8 cellular contexts compared by ENCODE assay signal in genomic region chr16:87407511-87408112, GRCh38. TPM values are rescaled to one million over a fixed set of nuclear protein-coding genes. Genes with fewer than 3 reads are reported as not detected.
DNase-seq lines count a peak whose midpoint lies in the region; ATAC-seq and TF ChIP-seq lines count a peak whose summit lies in the region.

No MANE protein-coding gene starts in this region.

- intact Hi-C loops in psoas muscle (cut with DNase I): no loop called here

- H3K9me3 ChIP-seq in OCI-LY1 (ENCODE audit: low read length) (no peaks in the 10 kb centered on the region), psoas muscle (no peaks in the 10 kb centered on the region)

- no peaks in the 10 kb centered on the region for H3K9me2 ChIP-seq in OCI-LY1 (ENCODE audit: low read depth, low read length)

- H3K4me3 ChIP-seq in GM12864 (ENCODE audit: low read depth, low read length) (no peak overlapping the region), OCI-LY1 (ENCODE audit: low read depth, low read length, poor library complexity, severe bottlenecking) (no peak overlapping the region), epithelial cell of proximal tubule (ENCODE audit: low read depth, low read length) (peak overlapping the region; percentile 23), psoas muscle (no peak overlapping the region)

- peaks cover 2% of the 10 kb centered on the region for H3K4me1 Mint-ChIP-seq in activated CD4-positive, alpha-beta T cell treated with anti-CD3 and anti-CD28 coated beads, Interleukin-2, amount 10 ng/mL, durations not matched to agents 7 days and 5 days
- peaks cover 4% of the 10 kb centered on the region for H3K4me1 Mint-ChIP-seq in osteocyte (ENCODE audit: unreplicated experiment)

- peak overlapping the region; percentile 28 for H3K27ac ChIP-seq in OCI-LY1 (ENCODE audit: low read depth, low read length, poor library complexity, severe bottlenecking)
- H3K27ac ChIP-seq in psoas muscle: no peak overlapping the region

- DNase-seq in GM12864 (ENCODE audit: low read depth) (peak; percentile 74), epithelial cell of proximal tubule (ENCODE audit: low read depth) (peak; percentile 78), psoas muscle (peak in 1 of 2 donors; percentile 54), osteocyte (ENCODE audit: extremely low spot score, unreplicated experiment) (no peak), NK-92 (lab: John Stamatoyannopoulos, UW; ENCODE audit: unreplicated experiment) (no peak)
- DNase-seq in activated CD4-positive, alpha-beta T cell treated with anti-CD3 and anti-CD28 coated beads, Interleukin-2, amount 10 ng/mL, durations not matched to agents 7 days and 5 days: no peak

- no peak overlapping the region for H2AFZ ChIP-seq in OCI-LY1 (ENCODE audit: low read length)

- ATAC-seq in psoas muscle (peak in 3 of 4 donors; percentile 6 to 46 (median 17)), GM19397 (IDR thresholded peaks at IDR 0.05; ENCODE audit: unreplicated experiment) (no peak)

- H3K36me3 ChIP-seq in OCI-LY1 (ENCODE audit: insufficient read depth, low read length): peaks cover 76% of the 10 kb centered on the region
- H3K36me3 ChIP-seq in psoas muscle (ENCODE audit: insufficient read depth in 1 of 2, low read depth in 1 of 2): peaks cover 9 to 99% of the 10 kb centered on the region in 2 donors

- POLR2A ChIA-PET in activated CD4-positive, alpha-beta T cell treated with anti-CD3 and anti-CD28 coated beads, Interleukin-2, amount 10 ng/mL, durations not matched to agents 7 days and 5 days (lab: Charles Lee): no interaction called here

- H3K4me2 ChIP-seq in OCI-LY1 (ENCODE audit: low read length): peak overlapping the region; percentile 32; the same call in 1 of the 2 replicates

- no peak overlapping the region for H3K27ac Mint-ChIP-seq in activated CD4-positive, alpha-beta T cell treated with anti-CD3 and anti-CD28 coated beads, Interleukin-2, amount 10 ng/mL, durations not matched to agents 7 days and 5 days
- H3K27ac Mint-ChIP-seq in osteocyte (ENCODE audit: unreplicated experiment): no peak overlapping the region

- peaks cover 17% of the 10 kb centered on the region for H3K36me3 Mint-ChIP-seq in activated CD4-positive, alpha-beta T cell treated with anti-CD3 and anti-CD28 coated beads, Interleukin-2, amount 10 ng/mL, durations not matched to agents 7 days and 5 days (ENCODE audit: low read depth)
- H3K36me3 Mint-ChIP-seq in osteocyte (ENCODE audit: unreplicated experiment): peaks cover 55% of the 10 kb centered on the region

- CTCF ChIA-PET in activated CD4-positive, alpha-beta T cell treated with anti-CD3 and anti-CD28 coated beads, Interleukin-2, amount 10 ng/mL, durations not matched to agents 7 days and 5 days (lab: Charles Lee): interaction anchor here (1.3 kb wide), 1 partner anchor 9 kb away, joined by 3 read pairs; no protein-coding TSS in a partner anchor

- 80 to 87% (median 84%) methylated on average over 26 of the region's 26 CpGs for WGBS in psoas muscle, 3 donors

- H3F3A ChIP-seq in OCI-LY1 (ENCODE audit: insufficient read depth, low read length): peaks cover 6% of the 10 kb centered on the region; the same call in 1 of the 2 replicates

- H3K9ac ChIP-seq in OCI-LY1 (ENCODE audit: low read length): no peak overlapping the region

- no peak overlapping the region for H3K4me3 Mint-ChIP-seq in activated CD4-positive, alpha-beta T cell treated with anti-CD3 and anti-CD28 coated beads, Interleukin-2, amount 10 ng/mL, durations not matched to agents 7 days and 5 days
- H3K4me3 Mint-ChIP-seq in osteocyte (ENCODE audit: unreplicated experiment): no peak overlapping the region

- no peaks in the 10 kb centered on the region for H3K79me2 ChIP-seq in OCI-LY1 (ENCODE audit: insufficient read depth, low read length)

- H3K4me1 ChIP-seq in OCI-LY1 (ENCODE audit: insufficient read depth, low read length, severe bottlenecking): peaks cover 15% of the 10 kb centered on the region
- no peaks in the 10 kb centered on the region for H3K4me1 ChIP-seq in psoas muscle

- no peaks in the 10 kb centered on the region for H3K9me3 Mint-ChIP-seq in activated CD4-positive, alpha-beta T cell treated with anti-CD3 and anti-CD28 coated beads, Interleukin-2, amount 10 ng/mL, durations not matched to agents 7 days and 5 days
- no peaks in the 10 kb centered on the region for H3K9me3 Mint-ChIP-seq in osteocyte (ENCODE audit: unreplicated experiment)

- H4K20me1 ChIP-seq in OCI-LY1 (ENCODE audit: insufficient read depth, low read length): no peaks in the 10 kb centered on the region

- TF ChIP-seq CTCF in GM12864 (IDR thresholded peaks at IDR 0.05; ENCODE audit: low read depth, low read length, missing control alignments) (no peak), OCI-LY1 (IDR thresholded peaks at IDR 0.05; ENCODE audit: low read length) (no peak), epithelial cell of proximal tubule (conservative IDR thresholded peaks at IDR 0.05; ENCODE audit: low read depth, low read length) (no peak), psoas muscle (IDR thresholded peaks at IDR 0.05) (no peak), osteocyte (IDR thresholded peaks at IDR 0.05) (no peak)

- H3K27me3 Mint-ChIP-seq in activated CD4-positive, alpha-beta T cell treated with anti-CD3 and anti-CD28 coated beads, Interleukin-2, amount 10 ng/mL, durations not matched to agents 7 days and 5 days: no peaks in the 10 kb centered on the region
- H3K27me3 Mint-ChIP-seq in osteocyte (ENCODE audit: unreplicated experiment): no peaks in the 10 kb centered on the region

- H3K27me3 ChIP-seq in OCI-LY1 (ENCODE audit: insufficient read depth, low read length) (no peaks in the 10 kb centered on the region), psoas muscle (ENCODE audit: insufficient read depth in 3 of 3, low read length in 2 of 3) (no peaks in the 10 kb centered on the region)

RNA-seq across cellular contexts. Expression of gene MAP1LC3B, which starts 15.5 kb away (rescaled TPM):
- total RNA-seq in epithelial cell of proximal tubule (39.3 and 39.5 TPM in 2 replicates), psoas muscle (100 to 1,000 TPM; 117 to 189 (median 142) TPM), osteocyte (141 and 145 TPM in 2 replicates)
- 100 to 1,000 TPM; 114 to 189 (median 158) TPM for polyA plus RNA-seq in psoas muscle
- 10 to 100 TPM; 50.5 to 55.4 TPM for total RNA-seq in activated CD4-positive, alpha-beta T cell treated with anti-CD3 and anti-CD28 coated beads, Interleukin-2, amount 10 ng/mL, durations not matched to agents 7 days and 5 days

RNA-seq across cellular contexts. Expression of gene FBXO31, which starts 24.0 kb away (rescaled TPM):
- 14.8 and 18.0 TPM in 2 replicates for total RNA-seq in epithelial cell of proximal tubule
- total RNA-seq in psoas muscle: 100 to 1,000 TPM in 1 of 4 donors, 10 to 100 TPM in 3; 88.1 to 103 (median 98.5) TPM
- polyA plus RNA-seq in psoas muscle: 10 to 100 TPM; 26.3 to 95.3 (median 48.0) TPM
- 10 to 100 TPM; 27.4 to 30.6 TPM for total RNA-seq in activated CD4-positive, alpha-beta T cell treated with anti-CD3 and anti-CD28 coated beads, Interleukin-2, amount 10 ng/mL, durations not matched to agents 7 days and 5 days
- 34.7 and 40.5 TPM in 2 replicates for total RNA-seq in osteocyte

Comparison
In these comparisons a context has a peak if more than half of its experiments do, and no peak if none do; other contexts are left out.
1. DNase-seq: peak in GM12864 (single experiment) and epithelial cell of proximal tubule (single experiment); none in activated CD4-positive, alpha-beta T cell treated with anti-CD3 and anti-CD28 coated beads, Interleukin-2, amount 10 ng/mL, durations not matched to agents 7 days and 5 days (single experiment), osteocyte (single experiment) and NK-92 (single experiment).